ENCODE assay signal across 1 cellular context in genomic region chr17:7479389-7480192, GRCh38.
TF ChIP-seq lines count a peak whose summit lies in the region.

TSS of gene ZBTB4 (minus strand) at chr17:7479631. CDS start at chr17:7466801, 12,830 bp downstream.

TF ChIP-seq in K562, 482 proteins besides CTCF, POLR2A, EP300 and RAD21 (continued from another document and continues in another):
- TF ChIP-seq ZBTB40 (IDR thresholded peaks at IDR 0.05), result 0 out of 2 replicates have a peak, but pooled peaks have one; percentile 23
- TF ChIP-seq ZBTB40 (CRISPR knock-in tag; IDR thresholded peaks at IDR 0.05), result no peak
- TF ChIP-seq TCF15 (CRISPR knock-in tag; IDR thresholded peaks at IDR 0.05), result no peak
- TF ChIP-seq ZBTB8A (IDR thresholded peaks at IDR 0.05; ENCODE audit: partially characterized antibody), result no peak
- no peak for TF ChIP-seq SFPQ (IDR thresholded peaks at IDR 0.05; ENCODE audit: low read depth, low read length)
- no peak for TF ChIP-seq EHMT2 (IDR thresholded peaks at IDR 0.05)
- no peak for TF ChIP-seq TEAD4 (IDR thresholded peaks at IDR 0.05; ENCODE audit: low read length)
- TF ChIP-seq TEAD4 (CRISPR knock-in tag; IDR thresholded peaks at IDR 0.05; ENCODE audit: borderline replicate concordance), result no peak
- no peak for TF ChIP-seq CREB5 (CRISPR knock-in tag; IDR thresholded peaks at IDR 0.05)
- no peak for TF ChIP-seq ZBTB33 (CRISPR knock-in tag; IDR thresholded peaks at IDR 0.05)
- TF ChIP-seq ESRRB (CRISPR knock-in tag; IDR thresholded peaks at IDR 0.05; ENCODE audit: borderline replicate concordance), result no peak
- no peak for TF ChIP-seq ARID4B (CRISPR knock-in tag; IDR thresholded peaks at IDR 0.05)
- TF ChIP-seq RBFOX2 (IDR thresholded peaks at IDR 0.05; ENCODE audit: low read depth, low read length), result peak; percentile 68
- no peak for TF ChIP-seq COPS2 (conservative IDR thresholded peaks at IDR 0.05)
- TF ChIP-seq BRCA1 (IDR thresholded peaks at IDR 0.05), result no peak
- TF ChIP-seq BRCA1 (CRISPR knock-in tag; IDR thresholded peaks at IDR 0.05), result no peak
- no peak for TF ChIP-seq FOXJ3 (CRISPR knock-in tag; IDR thresholded peaks at IDR 0.05)
- TF ChIP-seq E2F6 (IDR thresholded peaks at IDR 0.05; ENCODE audit: borderline replicate concordance in 1 of 2, extremely low read depth in 1 of 2, insufficient read depth in 1 of 2, insufficient read length in 1 of 2, low read depth in 1 of 2, low read length in 1 of 2, poor library complexity in 1 of 2, severe bottlenecking in 1 of 2), result no peak
- no peak for TF ChIP-seq ZNF318 (IDR thresholded peaks at IDR 0.05; ENCODE audit: borderline replicate concordance in 1 of 2, low read depth in 1 of 2)
